In genomic region chr11:121864660-121865059, GRCh38 we compare ENCODE assay signal across 25 cellular contexts.
DNase-seq lines count a peak whose midpoint lies in the region; ATAC-seq, FAIRE-seq and TF ChIP-seq lines count a peak whose summit lies in the region.
"Had no signal": no experiment of that assay in that cellular context is flagged by ENCODE, and none has a peak within 500 bp of the region (broad histone marks: within the 10 kb centered on the region; RNA-seq: fewer than 3 reads in every experiment).

No MANE protein-coding gene starts in this region.

- no TSS peak for BruUV-seq in HepG2 (replicated peaks; lab: Mats Ljungman, UMichigan)

- FAIRE-seq in HepG2 (lab: Jason Lieb, UNC), result peak; percentile 21

- H3K36me3 ChIP-seq in brain microvascular endothelial cell (replicated peaks) (no peaks in the 10 kb centered on the region), HepG2 (replicated peaks in 1 of 2; ENCODE audit: control insufficient read depth in 1 of 2, insufficient read depth in 2 of 2, low read length in 2 of 2) (no peaks in the 10 kb centered on the region)
- H3K36me3 ChIP-seq: BLaER1, neutrophil had no signal

- no peak overlapping the region for H3K4me2 ChIP-seq in HepG2 (ENCODE audit: low read depth, low read length)
- H3K4me2 ChIP-seq: BLaER1, smooth muscle cell had no signal

- POLR2A ChIA-PET in HepG2 (lab: Yijun Ruan, JAX), result no interaction called here

- peak; percentile 37 for TF ChIP-seq CTCF in brain microvascular endothelial cell (IDR thresholded peaks at IDR 0.05; ENCODE audit: low read depth, low read length, missing control alignments)
- peak; percentile 44 for TF ChIP-seq CTCF in HepG2 (CRISPR knock-in tag; IDR thresholded peaks at IDR 0.05)

- no peak for TF ChIP-seq RAD21 in HepG2 (CRISPR knock-in tag; IDR thresholded peaks at IDR 0.05)

- CTCF ChIA-PET in HepG2 (lab: Yijun Ruan, JAX; ENCODE audit: low intra/inter-chr PET ratio, low total read pairs), result no interaction called here

- in situ Hi-C loops in brain microvascular endothelial cell (cut with HindIII; ENCODE audit: low pct_ligation_motif_present, low sequenced_read_pairs) (no loop called here), HepG2 (cut with HindIII; ENCODE audit: extremely low pct_ligation_motif_present, low pct_unique_long_range_greater_than_20kb) (no loop called here)

- H3K9me3 ChIP-seq in HepG2 (ENCODE audit: low read length), result no peaks in the 10 kb centered on the region
- H3K9me3 ChIP-seq: BLaER1, Caco-2, neutrophil had no signal

- H3K4me1 ChIP-seq in HepG2 (ENCODE audit: insufficient read depth, low read length), result peaks cover 4% of the 10 kb centered on the region
- H3K4me1 ChIP-seq: BLaER1, Caco-2 had no signal

- H3K27me3 ChIP-seq in brain microvascular endothelial cell (replicated peaks) (no peaks in the 10 kb centered on the region), HepG2 (ENCODE audit: control insufficient read depth in 1 of 2, insufficient read depth in 2 of 2, low read length in 2 of 2) (no peaks in the 10 kb centered on the region)
- H3K27me3 ChIP-seq: BLaER1, neutrophil had no signal

- H2AFZ ChIP-seq in HepG2 (ENCODE audit: low read length), result no peak overlapping the region

- intact Hi-C loops in HepG2 (cut with micrococcal nuclease; ENCODE audit: unreplicated experiment), result no loop called here

- WGBS in HepG2 (ENCODE audit: low lambda C conversion rate), result 19% methylated on average over 1 of the region's 1 CpG

- ATAC-seq in HepG2, result peak; percentile 69
- no peak for ATAC-seq in GM18505 (IDR thresholded peaks at IDR 0.05; ENCODE audit: unreplicated experiment)
- ATAC-seq: left colon had no signal

- TF ChIP-seq EP300 in HepG2 (IDR thresholded peaks at IDR 0.05; ENCODE audit: low read depth in 2 of 2, low read length in 2 of 2) (no peak), HepG2 (CRISPR knock-in tag; IDR thresholded peaks at IDR 0.05; ENCODE audit: borderline replicate concordance) (no peak)

- TF ChIP-seq POLR2A in HepG2 (IDR thresholded peaks at IDR 0.05; ENCODE audit: insufficient read depth in 1 of 2, low read depth in 2 of 2, low read length in 2 of 2) (no peak), erythroblast (IDR thresholded peaks at IDR 0.05; ENCODE audit: low read length) (no peak), GM18505 (IDR thresholded peaks at IDR 0.05; ENCODE audit: borderline replicate concordance, extremely low read depth, insufficient read depth, insufficient read length) (no peak)

- no peaks in the 10 kb centered on the region for H4K20me1 ChIP-seq in HepG2 (ENCODE audit: insufficient read depth, low read length)
- H4K20me1 ChIP-seq: BLaER1 had no signal

- no peaks in the 10 kb centered on the region for H3K79me2 ChIP-seq in HepG2 (ENCODE audit: insufficient read depth, low read length)

- H3K9ac ChIP-seq in HepG2 (ENCODE audit: insufficient read depth, low read depth, low read length), result no peak overlapping the region
- H3K9ac ChIP-seq: BLaER1 had no signal

- H3K4me3 ChIP-seq in brain microvascular endothelial cell (ENCODE audit: low read depth, low read length) (no peak overlapping the region), HepG2 (replicated peaks in 1 of 3; ENCODE audit: insufficient read depth in 1 of 3, low read depth in 2 of 3, low read length in 3 of 3) (no peak overlapping the region)
- H3K4me3 ChIP-seq: BLaER1, smooth muscle cell had no signal

- H3K27ac ChIP-seq in brain microvascular endothelial cell (no peak overlapping the region), HepG2 (ENCODE audit: extremely low read length, insufficient read depth, low read length) (no peak overlapping the region)
- H3K27ac ChIP-seq: BLaER1, neutrophil had no signal

- peak; percentile 30 for DNase-seq in Ammon's horn (ENCODE audit: low spot score)
- DNase-seq in M059J (ENCODE audit: low read depth), result peak; percentile 24
- no peak for DNase-seq in brain microvascular endothelial cell
- peak; percentile 19 for DNase-seq in HepG2 (ENCODE audit: low spot score)
- DNase-seq in NCI-H2171 treated with DMSO at 0.1 percent for 48 hours (lab: John Stamatoyannopoulos, UW), result no peak
- DNase-seq in DMS79 treated with DMSO at 0.1 percent for 48 hours (lab: John Stamatoyannopoulos, UW), result no peak
- DNase-seq in erythroblast (lab: John Stamatoyannopoulos, UW), result no peak
- DNase-seq: activated B cell treated with CpG ODN at 0.5 μM for 24 hours; activated CD4-positive, alpha-beta T cell treated with anti-CD3 and anti-CD28 coated beads, Interleukin-2, amount 50 U/mL, for 4 hours; activated naive CD4-positive, alpha-beta T cell treated with anti-CD3 and anti-CD28 coated beads, Interleukin-2, amount 50 U/mL, for 16 hours; anterior cingulate cortex; Caco-2; caudate nucleus; left colon; NCI-H1436; NCI-H2171; NCI-H524 treated with DMSO at 0.1 percent for 48 hours; SHP77; stimulated activated CD4-positive, alpha-beta T cell treated with anti-CD3 and anti-CD28 coated beads, Interleukin-2, amount 100 ng/mL, for 24 hours; substantia nigra; SW 1271 had no signal

TF ChIP-seq in HepG2, 621 proteins besides CTCF, POLR2A, EP300 and RAD21:
- TF ChIP-seq HNF4G (IDR thresholded peaks at IDR 0.05; ENCODE audit: borderline replicate concordance, low read depth, low read length), result 0 out of 2 replicates have a peak, but pooled peaks have one; percentile 7
- TF ChIP-seq HNF4G (CRISPR knock-in tag; IDR thresholded peaks at IDR 0.05; ENCODE audit: borderline replicate concordance, low read depth), result no peak
- peak; percentile 63 for TF ChIP-seq HNF4A (CRISPR knock-in tag; IDR thresholded peaks at IDR 0.05)
- TF ChIP-seq SMC3 (IDR thresholded peaks at IDR 0.05; ENCODE audit: low read length), result peak; percentile 13; the same call in 1 of the 2 replicates
- no peak for TF ChIP-seq GLI4 (CRISPR knock-in tag; IDR thresholded peaks at IDR 0.05; ENCODE audit: borderline replicate concordance)
- peak; percentile 56 for TF ChIP-seq STAG1 (CRISPR knock-in tag; IDR thresholded peaks at IDR 0.05)
- no peak for TF ChIP-seq CEBPZ (IDR thresholded peaks at IDR 0.05; ENCODE audit: low read length)

Comparison
In these comparisons a context has a peak if more than half of its experiments do, and no peak if none do; other contexts are left out.
1. DNase-seq: peak in Ammon's horn (single experiment), M059J (single experiment) and HepG2 (single experiment); none in brain microvascular endothelial cell (single experiment), NCI-H2171 treated with DMSO at 0.1 percent for 48 hours (single experiment), DMS79 treated with DMSO at 0.1 percent for 48 hours (single experiment) and erythroblast (0 of 2).